In the genomic region with DNA sequence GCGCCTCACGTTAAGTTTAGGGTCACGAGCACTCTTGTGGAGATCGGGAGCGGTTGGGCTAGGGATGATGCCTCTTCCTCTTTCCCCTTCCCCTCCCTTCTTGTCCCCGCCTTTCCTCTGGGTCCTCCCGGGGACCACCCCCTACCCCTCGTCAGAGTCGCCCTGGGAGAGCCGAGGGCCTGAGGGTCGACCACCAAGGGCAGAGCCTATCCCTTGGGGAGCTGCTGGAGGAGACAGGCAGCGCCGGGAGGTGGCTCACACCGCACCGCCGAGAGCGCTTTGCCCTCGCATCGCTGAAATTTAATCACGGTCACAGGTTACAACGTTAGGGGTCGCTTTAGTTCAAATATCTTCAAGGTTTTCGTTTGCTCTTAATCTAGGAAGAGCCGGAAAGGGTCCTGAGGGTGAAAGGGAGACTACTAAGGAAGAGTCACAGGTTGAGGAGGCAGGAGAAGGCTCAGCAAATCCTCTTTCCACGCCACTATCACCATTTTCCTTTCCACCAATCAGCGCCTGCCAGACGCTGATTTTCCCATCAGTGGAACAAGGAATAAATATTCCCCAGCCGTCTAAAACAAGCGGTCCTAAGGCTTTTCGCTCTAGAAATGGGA, we compare ENCODE assay signal across 8 cellular contexts. TPM values are rescaled to one million over a fixed set of nuclear protein-coding genes. Genes with fewer than 3 reads are reported as not detected.
DNase-seq lines count a peak whose midpoint lies in the region; ATAC-seq and TF ChIP-seq lines count a peak whose summit lies in the region.

No MANE protein-coding gene starts in this region.

- H3K27ac ChIP-seq in heart left ventricle, result peak overlapping the region in 3 of 12 donors; percentile 26 to 61 (median 33)
- H3K27ac ChIP-seq in osteoblast (ENCODE audit: low read depth, low read length), result no peak overlapping the region

- no peak for TF ChIP-seq POLR2A in heart left ventricle (IDR thresholded peaks at IDR 0.05)

- H3K4me3 ChIP-seq in GM12875 (ENCODE audit: low read depth, low read length), result peak overlapping the region; percentile 37
- peak overlapping the region; percentile 67 for H3K4me3 ChIP-seq in adipocyte (ENCODE audit: low read length)
- H3K4me3 ChIP-seq in heart left ventricle, result peak overlapping the region; percentile 12 to 72 (median 56)
- peak overlapping the region; percentile 58 for H3K4me3 ChIP-seq in osteoblast (ENCODE audit: insufficient read depth, low read length)

- no peaks in the 10 kb centered on the region for H3K36me3 ChIP-seq in adipocyte (ENCODE audit: control insufficient read depth, insufficient read depth, low read length, severe bottlenecking)
- no peaks in the 10 kb centered on the region for H3K36me3 ChIP-seq in heart left ventricle
- H3K36me3 ChIP-seq in osteoblast (ENCODE audit: insufficient read depth, low read length), result no peaks in the 10 kb centered on the region

- H3K4me1 ChIP-seq in adipocyte (ENCODE audit: control insufficient read depth, insufficient read depth, low read length), result peaks cover 5% of the 10 kb centered on the region
- H3K4me1 ChIP-seq in heart left ventricle, result peaks cover 0 to 20% (median 2%) of the 10 kb centered on the region in 12 donors
- H3K4me1 ChIP-seq in osteoblast (ENCODE audit: insufficient read depth, low read length), result no peaks in the 10 kb centered on the region

- peaks cover 76% of the 10 kb centered on the region for H3K27me3 ChIP-seq in adipocyte (replicated peaks; ENCODE audit: control insufficient read depth, insufficient read depth, low read length)
- peaks cover 0 to 65% (median 24%) of the 10 kb centered on the region in 9 donors for H3K27me3 ChIP-seq in heart left ventricle
- peaks cover 50% of the 10 kb centered on the region for H3K27me3 ChIP-seq in osteoblast (ENCODE audit: insufficient read depth, low read length)

- no peaks in the 10 kb centered on the region for H4K20me1 ChIP-seq in osteoblast (ENCODE audit: insufficient read depth, low read length)

- peak; percentile 30 to 73 (median 63) for ATAC-seq in heart left ventricle
- ATAC-seq in GM21528 (IDR thresholded peaks at IDR 0.05; ENCODE audit: low FRiP score, unreplicated experiment), result no peak
- no peak for ATAC-seq in GM21526 (IDR thresholded peaks at IDR 0.05; ENCODE audit: low FRiP score, unreplicated experiment)

- intact Hi-C loops in heart left ventricle (cut with DNase I), result no loop called here

- H3K9me3 ChIP-seq in adipocyte (ENCODE audit: control insufficient read depth, low read length) (no peaks in the 10 kb centered on the region), heart left ventricle (no peaks in the 10 kb centered on the region), osteoblast (ENCODE audit: low read depth, low read length) (no peaks in the 10 kb centered on the region)

- WGBS in heart left ventricle, 4 donors, result 1% methylated on average over 28 to 30 of the region's 30 CpGs

- peak overlapping the region; percentile 66 for H3K4me2 ChIP-seq in osteoblast (ENCODE audit: insufficient read depth, low read length)

- DNase-seq in AG08396 (ENCODE audit: low spot score), result peak; percentile 17
- peak; percentile 70 for DNase-seq in NCI-H2227 treated with DMSO at 0.1 percent for 48 hours (lab: John Stamatoyannopoulos, UW)
- peak; percentile 56 for DNase-seq in adipocyte (ENCODE audit: low read depth)
- DNase-seq in heart left ventricle, result peak in 3 of 5 donors; percentile 10 to 62 (median 26)
- DNase-seq in osteoblast (ENCODE audit: insufficient read length, low spot score, missing footprints), result no peak

- peak overlapping the region; percentile 77 for H2AFZ ChIP-seq in osteoblast (ENCODE audit: low read length)

- H3K79me2 ChIP-seq in osteoblast (ENCODE audit: insufficient read depth, low read length), result no peaks in the 10 kb centered on the region

- H3K9ac ChIP-seq in adipocyte (ENCODE audit: low read length), result no peak overlapping the region

- TF ChIP-seq CTCF in GM12875 (IDR thresholded peaks at IDR 0.05; ENCODE audit: borderline replicate concordance, insufficient read depth, low read depth, low read length) (no peak), heart left ventricle (IDR thresholded peaks at IDR 0.05) (peak in 1 of 12 donors; percentile 17), osteoblast (IDR thresholded peaks at IDR 0.05; ENCODE audit: extremely low read depth, low read depth, low read length) (no peak)

RNA-seq across cellular contexts. Expression of a gene that starts 0.5 kb away (rescaled TPM):
- 10 to 100 TPM in 3 of 9 donors, 1 to 10 TPM in 6; 2.5 to 27.9 (median 5.8) TPM for total RNA-seq in heart left ventricle
- polyA plus RNA-seq in heart left ventricle, result 1 to 10 TPM; 2.3 to 3.4 TPM
- total RNA-seq in osteoblast, result 0.29 and 0.72 TPM in 2 replicates

RNA-seq across cellular contexts. Expression of a gene that starts 57.2 kb away (rescaled TPM):
- total RNA-seq in heart left ventricle (1 to 10 TPM in 7 of 9 donors, under 1 TPM in 2; 0.14 to 9.9 (median 1.5) TPM), osteoblast (not detected in 2 replicates)
- 1 to 10 TPM in 1 of 2 donors, under 1 TPM in 1; 0.80 to 1.6 TPM for polyA plus RNA-seq in heart left ventricle

Comparison
In these comparisons a context has a peak if more than half of its experiments do, and no peak if none do; other contexts are left out.
1. ATAC-seq: peak in heart left ventricle (4 of 4); none in GM21528 (single experiment) and GM21526 (single experiment).
2. Peak in every context shown above with its lines, with median percentiles within 50 percentile points of each other: H3K4me3 ChIP-seq.